22 cellular contexts compared by ENCODE assay signal in the genomic region with DNA sequence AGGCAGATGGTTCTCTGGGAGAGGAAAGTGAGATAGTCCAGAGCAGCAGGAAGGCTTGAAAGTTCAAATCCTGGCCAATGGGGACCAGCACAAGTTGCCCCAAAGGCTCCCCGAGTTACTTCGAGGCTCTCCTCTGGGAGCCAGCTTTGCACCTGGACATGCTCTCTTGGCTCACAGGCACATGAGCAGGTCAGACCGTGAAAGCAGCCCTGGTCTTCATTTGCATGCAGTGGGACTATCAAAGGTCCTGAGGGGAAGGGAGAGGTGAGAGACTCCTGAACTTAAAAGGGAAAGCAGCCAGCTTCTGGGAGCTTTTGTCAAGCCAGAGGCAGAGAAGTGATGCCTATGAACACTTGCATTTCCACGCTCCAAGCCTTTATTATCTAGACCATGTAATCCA.
DNase-seq lines count a peak whose midpoint lies in the region; FAIRE-seq and TF ChIP-seq lines count a peak whose summit lies in the region.
"Had no signal": no experiment of that assay in that cellular context is flagged by ENCODE, and none has a peak within 500 bp of the region (broad histone marks: within the 10 kb centered on the region; RNA-seq: fewer than 3 reads in every experiment).

No MANE protein-coding gene starts in this region.

- H3K36me3 Mint-ChIP-seq in astrocyte (ENCODE audit: low read depth, unreplicated experiment) (peaks cover 3% of the 10 kb centered on the region), endodermal cell (ENCODE audit: low read depth) (no peaks in the 10 kb centered on the region), MCF 10A (ENCODE audit: insufficient read depth, unreplicated experiment) (no peaks in the 10 kb centered on the region)
- H3K36me3 Mint-ChIP-seq: CD4-positive, CD25-positive, alpha-beta regulatory T cell; CD8-positive, alpha-beta T cell had no signal

- 61 to 94% methylated on average over 3 to 4 of the region's 4 CpGs for WGBS in endodermal cell (ENCODE audit: insufficient coverage in 1 of 2, insufficient read length in 1 of 2), 2 experiments

- no peaks in the 10 kb centered on the region for H3K9me3 ChIP-seq in astrocyte (ENCODE audit: insufficient read depth, low read depth, low read length)
- H3K9me3 ChIP-seq in endodermal cell (ENCODE audit: control insufficient read depth, low read length), result no peaks in the 10 kb centered on the region
- H3K9me3 ChIP-seq: BLaER1, Caco-2 had no signal

- H2AFZ ChIP-seq in astrocyte (ENCODE audit: low read depth, low read length), result no peak overlapping the region

- no peak overlapping the region for H3K27ac ChIP-seq in astrocyte (ENCODE audit: low read depth, low read length)
- H3K27ac ChIP-seq in endodermal cell (ENCODE audit: low read depth, low read length), result no peak overlapping the region
- H3K27ac ChIP-seq: 22Rv1, BLaER1, C4-2B had no signal

- intact Hi-C loops in MCF 10A (cut with micrococcal nuclease), result no loop called here

- FAIRE-seq in astrocyte (lab: Jason Lieb, UNC), result no peak
- FAIRE-seq: A204.1, GM12891, GM18507 had no signal

- H3K4me2 ChIP-seq in astrocyte (ENCODE audit: low read length), result no peak overlapping the region
- H3K4me2 ChIP-seq: BLaER1 had no signal

- H3K4me1 Mint-ChIP-seq in astrocyte (ENCODE audit: low read depth, unreplicated experiment) (peaks cover 19% of the 10 kb centered on the region), endodermal cell (peaks cover 48% of the 10 kb centered on the region), MCF 10A (ENCODE audit: insufficient read depth, unreplicated experiment) (no peaks in the 10 kb centered on the region)
- H3K4me1 Mint-ChIP-seq: B cell; CD4-positive, CD25-positive, alpha-beta regulatory T cell had no signal

- DNase-seq in ELF-1 (ENCODE audit: low read depth, low spot score), result peak; percentile 29
- peak; percentile 73 to 93 for DNase-seq in NCI-H526 (lab: John Stamatoyannopoulos, UW)
- no peak for DNase-seq in astrocyte (ENCODE audit: low read depth)
- peak; percentile 68 for DNase-seq in endodermal cell
- DNase-seq in MCF 10A (ENCODE audit: unreplicated experiment), result no peak
- DNase-seq in OCI-M1 (lab: John Stamatoyannopoulos, UW), result no peak
- DNase-seq in globus pallidus (ENCODE audit: low spot score), result no peak
- no peak for DNase-seq in ecto neural progenitor cell (ENCODE audit: low spot score)
- DNase-seq: Caco-2; CD4-positive, CD25-positive, alpha-beta regulatory T cell; CD8-positive, alpha-beta T cell; DMS79; EL; GF-D8; H9 had no signal

- H3K4me1 ChIP-seq in astrocyte (ENCODE audit: insufficient read depth, low read length) (no peaks in the 10 kb centered on the region), endodermal cell (ENCODE audit: control insufficient read depth, insufficient read depth, low read length) (peaks cover 25% of the 10 kb centered on the region)
- H3K4me1 ChIP-seq: Caco-2 had no signal

- H3K27me3 ChIP-seq in astrocyte (ENCODE audit: insufficient read depth, low read length) (peaks cover 33% of the 10 kb centered on the region), endodermal cell (ENCODE audit: control insufficient read depth, insufficient read depth, low read length, poor library complexity, severe bottlenecking) (no peaks in the 10 kb centered on the region)
- H3K27me3 ChIP-seq: BLaER1 had no signal

- H3K9me3 Mint-ChIP-seq in astrocyte (ENCODE audit: unreplicated experiment), result peaks cover 5% of the 10 kb centered on the region
- no peaks in the 10 kb centered on the region for H3K9me3 Mint-ChIP-seq in endodermal cell
- H3K9me3 Mint-ChIP-seq in MCF 10A (ENCODE audit: unreplicated experiment), result peaks cover 24% of the 10 kb centered on the region
- H3K9me3 Mint-ChIP-seq: CD8-positive, alpha-beta T cell; H9 had no signal

- H3K36me3 ChIP-seq in astrocyte (ENCODE audit: insufficient read depth, low read length) (no peaks in the 10 kb centered on the region), endodermal cell (ENCODE audit: control insufficient read depth, insufficient read depth, low read length) (no peaks in the 10 kb centered on the region)
- H3K36me3 ChIP-seq: BLaER1 had no signal

- POLR2A ChIA-PET in MCF 10A (lab: Yijun Ruan, JAX), result no interaction called here

- TF ChIP-seq CTCF in astrocyte (IDR thresholded peaks at IDR 0.05; ENCODE audit: insufficient read depth, low read depth, low read length) (no peak), endodermal cell (conservative IDR thresholded peaks at IDR 0.05) (no peak), MCF 10A (IDR thresholded peaks at IDR 0.05; ENCODE audit: unreplicated experiment) (no peak)

- H3K4me3 ChIP-seq in astrocyte (ENCODE audit: insufficient read depth, low read depth, low read length), result no peak overlapping the region
- H3K4me3 ChIP-seq in endodermal cell (ENCODE audit: low read length), result no peak overlapping the region
- H3K4me3 ChIP-seq: BLaER1 had no signal

- no TSS peak for BruUV-seq in MCF 10A (replicated peaks; lab: Mats Ljungman, UMichigan)

- no peaks in the 10 kb centered on the region for H3K79me2 ChIP-seq in astrocyte (ENCODE audit: insufficient read depth, low read length)

- H3K9ac ChIP-seq in astrocyte (ENCODE audit: low read length), result no peak overlapping the region
- H3K9ac ChIP-seq in endodermal cell (ENCODE audit: extremely low read depth, low read length, poor library complexity, severe bottlenecking), result no peak overlapping the region
- H3K9ac ChIP-seq: BLaER1 had no signal

- H3K4me3 Mint-ChIP-seq in astrocyte (ENCODE audit: unreplicated experiment) (no peak overlapping the region), endodermal cell (no peak overlapping the region), MCF 10A (ENCODE audit: unreplicated experiment) (no peak overlapping the region)
- H3K4me3 Mint-ChIP-seq: B cell; CD4-positive, CD25-positive, alpha-beta regulatory T cell; CD8-positive, alpha-beta T cell; H9 had no signal

- CTCF ChIA-PET in MCF 10A (lab: Yijun Ruan, JAX), result no interaction called here

- H4K20me1 ChIP-seq in astrocyte (ENCODE audit: insufficient read depth, low read length), result no peaks in the 10 kb centered on the region
- H4K20me1 ChIP-seq: BLaER1 had no signal

- H3K27me3 Mint-ChIP-seq in astrocyte (ENCODE audit: low read depth, unreplicated experiment) (peaks cover 38% of the 10 kb centered on the region), endodermal cell (ENCODE audit: insufficient read depth) (no peaks in the 10 kb centered on the region), MCF 10A (ENCODE audit: insufficient read depth, unreplicated experiment) (no peaks in the 10 kb centered on the region)
- H3K27me3 Mint-ChIP-seq: B cell; CD4-positive, CD25-positive, alpha-beta regulatory T cell had no signal

- H3K27ac Mint-ChIP-seq in astrocyte (ENCODE audit: unreplicated experiment) (peak overlapping the region; percentile 29), endodermal cell (peak overlapping the region; percentile 71), MCF 10A (ENCODE audit: low read depth, unreplicated experiment) (no peak overlapping the region)
- H3K27ac Mint-ChIP-seq: B cell; CD4-positive, CD25-positive, alpha-beta regulatory T cell; CD8-positive, alpha-beta T cell; H9 had no signal

Comparison
In these comparisons a context has a peak if more than half of its experiments do, and no peak if none do; other contexts are left out.
1. DNase-seq: peak in ELF-1 (single experiment), NCI-H526 (2 of 2) and endodermal cell (single experiment); none in astrocyte (single experiment), MCF 10A (single experiment), OCI-M1 (single experiment), globus pallidus (single experiment) and ecto neural progenitor cell (single experiment).